Comparison of ENCODE assay signal across 26 cellular contexts in genomic region chr5:116629168-116629567, GRCh38. TPM values are rescaled to one million over a fixed set of nuclear protein-coding genes. Genes with fewer than 3 reads are reported as not detected.
DNase-seq lines count a peak whose midpoint lies in the region; ATAC-seq and TF ChIP-seq lines count a peak whose summit lies in the region.
"Had no signal": no experiment of that assay in that cellular context is flagged by ENCODE, and none has a peak within 500 bp of the region (broad histone marks: within the 10 kb centered on the region; RNA-seq: fewer than 3 reads in every experiment).

No MANE protein-coding gene starts in this region.

- no peaks in the 10 kb centered on the region for H3K79me1 ChIP-seq in mesendoderm (ENCODE audit: low read length)

- H3K9me3 ChIP-seq in HUES6 (ENCODE audit: control insufficient read depth, insufficient read depth, low read depth, low read length) (no peaks in the 10 kb centered on the region), endodermal cell (ENCODE audit: control insufficient read depth, low read length) (no peaks in the 10 kb centered on the region)
- H3K9me3 ChIP-seq: BLaER1 had no signal

- no peak overlapping the region for H2AK5ac ChIP-seq in mesendoderm (ENCODE audit: low read length)

- peaks cover 4% of the 10 kb centered on the region for H3K27me3 Mint-ChIP-seq in endodermal cell (ENCODE audit: insufficient read depth)
- H3K27me3 Mint-ChIP-seq: CD4-positive, CD25-positive, alpha-beta regulatory T cell had no signal

- no peak overlapping the region for H4K5ac ChIP-seq in mesendoderm (ENCODE audit: low read length)

- H3K79me2 ChIP-seq in mesendoderm (ENCODE audit: control insufficient read depth, insufficient read depth, low read length) = no peaks in the 10 kb centered on the region

- H3K9me3 Mint-ChIP-seq in endodermal cell = no peaks in the 10 kb centered on the region
- H3K9me3 Mint-ChIP-seq: T-helper 1 cell treated with Interleukin-12 subunit alpha and Interleukin-12 subunit beta and Interleukin-4 antibody, amounts not matched to agents 30 μg/mL and 1 μg/mL, for 36 hours had no signal

- H3K27ac Mint-ChIP-seq in endodermal cell = no peak overlapping the region
- H3K27ac Mint-ChIP-seq: CD4-positive, CD25-positive, alpha-beta regulatory T cell; T-helper 1 cell treated with Interleukin-12 subunit alpha and Interleukin-12 subunit beta and Interleukin-4 antibody, amounts not matched to agents 30 μg/mL and 1 μg/mL, for 36 hours had no signal

- no peak overlapping the region for H3K23ac ChIP-seq in mesendoderm (ENCODE audit: low read length)

- peak overlapping the region; percentile 41; the same call in 1 of the 2 replicates for H3K27ac ChIP-seq in HUES6 (ENCODE audit: low read depth, low read length)
- no peak overlapping the region for H3K27ac ChIP-seq in endodermal cell (ENCODE audit: low read depth, low read length)
- H3K27ac ChIP-seq in mesendoderm (ENCODE audit: low read depth, low read length) = no peak overlapping the region
- H3K27ac ChIP-seq: BLaER1, HL-60, PC-9, SK-N-MC had no signal

- H3K4me2 ChIP-seq in mesendoderm (ENCODE audit: low read length) = no peak overlapping the region
- H3K4me2 ChIP-seq: BLaER1, PC-9 had no signal

- no peak overlapping the region for H2BK15ac ChIP-seq in mesendoderm (replicated peaks; ENCODE audit: low read depth)

- H3K36me3 Mint-ChIP-seq in endodermal cell (ENCODE audit: low read depth) = no peaks in the 10 kb centered on the region
- H3K36me3 Mint-ChIP-seq: CD4-positive, CD25-positive, alpha-beta regulatory T cell had no signal

- H3K9ac ChIP-seq in HUES6 (ENCODE audit: low read length) (peak overlapping the region; percentile 40), endodermal cell (ENCODE audit: extremely low read depth, low read length, poor library complexity, severe bottlenecking) (no peak overlapping the region), mesendoderm (ENCODE audit: low read length) (no peak overlapping the region)
- H3K9ac ChIP-seq: BLaER1 had no signal

- no peak overlapping the region for H4K8ac ChIP-seq in mesendoderm (ENCODE audit: low read depth, low read length)

- no peak overlapping the region for H3K56ac ChIP-seq in mesendoderm (ENCODE audit: low read length)

- no peak for TF ChIP-seq CTCF in endodermal cell (conservative IDR thresholded peaks at IDR 0.05)

- H3K27me3 ChIP-seq in HUES6 (ENCODE audit: control insufficient read depth, insufficient read depth, low read length) (no peaks in the 10 kb centered on the region), endodermal cell (ENCODE audit: control insufficient read depth, insufficient read depth, low read length, poor library complexity, severe bottlenecking) (no peaks in the 10 kb centered on the region), mesendoderm (ENCODE audit: insufficient read depth, low read length, poor library complexity) (no peaks in the 10 kb centered on the region)
- H3K27me3 ChIP-seq: BLaER1 had no signal

- H2BK120ac ChIP-seq in mesendoderm (ENCODE audit: low read depth, low read length) = no peak overlapping the region

- H3K4me3 Mint-ChIP-seq in endodermal cell = no peak overlapping the region
- H3K4me3 Mint-ChIP-seq: CD4-positive, CD25-positive, alpha-beta regulatory T cell; T-helper 1 cell treated with Interleukin-12 subunit alpha and Interleukin-12 subunit beta and Interleukin-4 antibody, amounts not matched to agents 30 μg/mL and 1 μg/mL, for 36 hours had no signal

- no peak for ATAC-seq in HG03108 (IDR thresholded peaks at IDR 0.05; ENCODE audit: unreplicated experiment)
- ATAC-seq: HepG2 had no signal

- no peaks in the 10 kb centered on the region for H3K36me3 ChIP-seq in HUES6 (ENCODE audit: control insufficient read depth, insufficient read depth, low read length)
- H3K36me3 ChIP-seq in endodermal cell (ENCODE audit: control insufficient read depth, insufficient read depth, low read length) = no peaks in the 10 kb centered on the region
- no peaks in the 10 kb centered on the region for H3K36me3 ChIP-seq in mesendoderm (ENCODE audit: control insufficient read depth, insufficient read depth, low read length)
- H3K36me3 ChIP-seq: BLaER1 had no signal

- no peak overlapping the region for H3K4ac ChIP-seq in mesendoderm (ENCODE audit: low read depth, low read length)

- peaks cover 50% of the 10 kb centered on the region for H3K4me1 Mint-ChIP-seq in endodermal cell
- H3K4me1 Mint-ChIP-seq: CD4-positive, CD25-positive, alpha-beta regulatory T cell had no signal

- peak overlapping the region; percentile 4 for H3K18ac ChIP-seq in mesendoderm (ENCODE audit: low read length)

- H2BK5ac ChIP-seq in mesendoderm (ENCODE audit: low read length) = no peak overlapping the region

- 54% methylated on average over 2 of the region's 2 CpGs; no CpG with 5 or more reads in 1 of the 2 experiments for WGBS in endodermal cell (ENCODE audit: insufficient coverage in 1 of 2, insufficient read length in 1 of 2), 2 experiments
- no CpG with 5 or more reads among the region's 2 CpGs for WGBS in mesendoderm (ENCODE audit: extremely low coverage, insufficient coverage, low lambda C conversion rate)

- H3K4me1 ChIP-seq in HUES6 (ENCODE audit: control insufficient read depth, insufficient read depth, low read length) (peaks cover 40% of the 10 kb centered on the region), endodermal cell (ENCODE audit: control insufficient read depth, insufficient read depth, low read length) (no peaks in the 10 kb centered on the region), mesendoderm (ENCODE audit: control insufficient read depth, low read depth, low read length) (peaks cover 17% of the 10 kb centered on the region)
- H3K4me1 ChIP-seq: BLaER1 had no signal

- H3K4me3 ChIP-seq in HUES6 (ENCODE audit: low read depth, low read length) = no peak overlapping the region; the same call in 1 of the 2 replicates
- H3K4me3 ChIP-seq in endodermal cell (ENCODE audit: low read length) = no peak overlapping the region
- no peak overlapping the region for H3K4me3 ChIP-seq in mesendoderm (ENCODE audit: low read length)
- H3K4me3 ChIP-seq: BLaER1, PC-9, SK-N-MC had no signal

- DNase-seq in ELF-1 (ENCODE audit: low read depth, low spot score) (peak; percentile 33), endodermal cell (peak; percentile 86), mesendoderm (peak; percentile 76), NCI-H1092 treated with DMSO at 0.1 percent for 48 hours (lab: John Stamatoyannopoulos, UW) (no peak), KG1 (lab: John Stamatoyannopoulos, UW) (no peak)
- DNase-seq: CD4-positive, CD25-positive, alpha-beta regulatory T cell; DMS53; Kasumi-1; NCI-H1105; NCI-H1436 treated with DMSO at 0.1 percent for 48 hours; NCI-H187 treated with DMSO at 0.1 percent for 48 hours; NCI-H2171 treated with DMSO at 0.1 percent for 48 hours; NCI-H345; NCI-H510A treated with DMSO at 0.1 percent for 48 hours; NCI-H774; NK-92 treated with Interleukin-12 subunit alpha and Interleukin-12 subunit beta, amount 100 ng/mL, for 24 hours; PC-9; Right ventricle myocardium superior had no signal

RNA-seq across cellular contexts. Expression of gene SEMA6A, which starts 54.5 kb away (rescaled TPM):
- total RNA-seq in endodermal cell = 100 to 1,000 TPM in 1 of 2 donors, 10 to 100 TPM in 1; 79.6 to 328 TPM
- polyA plus RNA-seq in endodermal cell (2013, experiment 1 of 2) = 73.8 TPM
- 61.4 TPM for polyA plus RNA-seq in endodermal cell (2013, experiment 2 of 2)
- polyA plus RNA-seq in mesendoderm (2013, experiment 1 of 2) = 325 TPM
- 338 TPM for polyA plus RNA-seq in mesendoderm (2013, experiment 2 of 2)
- total RNA-seq: CD4-positive, CD25-positive, alpha-beta regulatory T cell; M059J; PC-9 had no signal

Comparison
In these comparisons a context has a peak if more than half of its experiments do, and no peak if none do; other contexts are left out.
1. DNase-seq: peak in ELF-1 (single experiment), endodermal cell (single experiment) and mesendoderm (single experiment); none in NCI-H1092 treated with DMSO at 0.1 percent for 48 hours (single experiment) and KG1 (single experiment).